Comparison of ENCODE assay signal across 1 cellular context in the genomic region with DNA sequence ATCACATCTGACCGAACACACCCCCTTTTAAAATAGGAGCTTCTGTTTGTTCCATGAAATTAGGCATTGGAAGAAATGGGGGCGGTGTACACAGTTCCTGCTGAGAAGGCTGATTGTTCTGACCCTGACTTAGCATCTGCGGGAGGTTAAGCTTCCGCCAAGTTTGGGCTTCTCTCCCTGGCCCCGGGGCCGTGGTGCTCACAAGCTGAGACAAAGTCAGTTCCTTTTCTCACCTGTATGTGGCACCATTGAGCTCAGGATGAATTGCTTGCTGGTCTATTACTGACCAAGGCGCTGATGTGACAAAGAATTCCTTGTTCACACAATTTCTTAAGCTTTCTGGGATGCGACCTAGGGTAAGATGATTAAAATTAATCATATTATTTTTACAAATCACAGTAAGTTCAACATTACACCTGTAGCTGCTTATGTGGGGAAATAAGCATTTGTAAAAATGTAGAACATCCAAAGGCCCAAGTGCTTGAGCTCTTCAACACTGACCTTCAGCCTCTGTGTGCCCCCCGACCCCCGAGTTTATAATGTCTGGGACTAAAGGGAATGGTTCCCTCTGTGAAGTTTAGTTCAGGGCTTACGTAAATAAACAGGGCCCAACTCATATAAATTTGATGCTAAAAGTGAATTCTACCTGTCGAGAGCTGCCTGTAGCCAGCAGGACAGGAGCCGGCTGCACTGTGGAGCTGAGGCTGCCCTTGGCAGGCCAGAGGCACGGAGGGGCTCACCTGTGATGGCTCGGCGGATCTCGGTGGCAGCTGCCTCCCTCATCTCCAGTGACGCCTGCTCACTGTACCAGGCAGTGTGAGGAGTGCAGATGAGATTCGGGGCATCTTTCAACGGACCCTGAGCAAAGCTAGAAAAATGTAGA.
TF ChIP-seq lines count a peak whose summit lies in the region.

No MANE protein-coding gene starts in this region.

TF ChIP-seq in HCT116, 20 proteins besides CTCF, POLR2A, EP300 and RAD21 (continued from another document):
- TF ChIP-seq, protein P1, sequence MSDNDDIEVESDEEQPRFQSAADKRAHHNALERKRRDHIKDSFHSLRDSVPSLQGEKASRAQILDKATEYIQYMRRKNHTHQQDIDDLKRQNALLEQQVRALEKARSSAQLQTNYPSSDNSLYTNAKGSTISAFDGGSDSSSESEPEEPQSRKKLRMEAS (IDR thresholded peaks at IDR 0.05), result no peak
- no peak for TF ChIP-seq FOSL1 (IDR thresholded peaks at IDR 0.05; ENCODE audit: low read depth)
- TF ChIP-seq YY1 (IDR thresholded peaks at IDR 0.05; ENCODE audit: extremely low read depth, insufficient replicate concordance, low read depth, low read length), result no peak
- no peak for TF ChIP-seq EGR1 (IDR thresholded peaks at IDR 0.05; ENCODE audit: low read depth)
- TF ChIP-seq, protein P2, sequence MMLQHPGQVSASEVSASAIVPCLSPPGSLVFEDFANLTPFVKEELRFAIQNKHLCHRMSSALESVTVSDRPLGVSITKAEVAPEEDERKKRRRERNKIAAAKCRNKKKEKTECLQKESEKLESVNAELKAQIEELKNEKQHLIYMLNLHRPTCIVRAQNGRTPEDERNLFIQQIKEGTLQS (IDR thresholded peaks at IDR 0.05), result no peak
- TF ChIP-seq CEBPB (IDR thresholded peaks at IDR 0.05; ENCODE audit: low read depth), result no peak
- TF ChIP-seq ZFX (IDR thresholded peaks at IDR 0.05), result no peak
- TF ChIP-seq CBX3 (IDR thresholded peaks at IDR 0.05; ENCODE audit: low read depth), result no peak
